Comparison of ENCODE assay signal across 20 cellular contexts in genomic region chr1:245419572-245419971, GRCh38.
DNase-seq lines count a peak whose midpoint lies in the region; ATAC-seq and TF ChIP-seq lines count a peak whose summit lies in the region.
"Had no signal": no experiment of that assay in that cellular context is flagged by ENCODE, and none has a peak within 500 bp of the region (broad histone marks: within the 10 kb centered on the region; RNA-seq: fewer than 3 reads in every experiment).

No MANE protein-coding gene starts in this region.

- H3K27ac Mint-ChIP-seq in nephron: peak overlapping the region; percentile 8 to 59 (median 33)
- H3K27ac Mint-ChIP-seq: B cell; CD8-positive, alpha-beta memory T cell; H9; IgD-negative memory B cell had no signal

- no peak overlapping the region for H4K12ac ChIP-seq in trophoblast cell (ENCODE audit: low read depth, low read length)

- peaks cover 5% of the 10 kb centered on the region for H3K27me3 Mint-ChIP-seq in nephron (ENCODE audit: low read depth)
- H3K27me3 Mint-ChIP-seq: B cell; CD8-positive, alpha-beta memory T cell had no signal

- no peak overlapping the region for H3K9ac ChIP-seq in trophoblast cell (ENCODE audit: low read length)
- H3K9ac ChIP-seq: BLaER1 treated with 17β-estradiol and CSF1 and Interleukin-3, amounts not matched to agents 10 nM and 100 nM had no signal

- H3K14ac ChIP-seq in trophoblast cell (ENCODE audit: low read length): no peak overlapping the region

- peak overlapping the region; percentile 11 for H3K18ac ChIP-seq in trophoblast cell (ENCODE audit: low read length)

- intact Hi-C loops in right cardiac atrium (cut with DNase I): no loop called here
- intact Hi-C loops in head of caudate nucleus (cut with DNase I): no loop called here

- DNase-seq in cardiac muscle cell (ENCODE audit: low read depth in 1 of 2, low spot score in 1 of 2) (no peak), right cardiac atrium (no peak), trophoblast cell (no peak), AG08396 (ENCODE audit: low spot score) (no peak), head of caudate nucleus (no peak), caudate nucleus (lab: John Stamatoyannopoulos, UW) (no peak)
- DNase-seq: 8988T; CD8-positive, alpha-beta memory T cell; COR-L47; DMS 273 treated with DMSO at 0.1 percent for 48 hours; DMS53; DND-41; EL; H9 had no signal

- H2BK120ac ChIP-seq in trophoblast cell (ENCODE audit: insufficient read depth, low read length, poor library complexity): no peak overlapping the region

- H2AFZ ChIP-seq in trophoblast cell (ENCODE audit: insufficient read depth, low read length, poor library complexity): no peak overlapping the region

- no peak overlapping the region for H3K4me2 ChIP-seq in trophoblast cell (ENCODE audit: low read length)
- H3K4me2 ChIP-seq: BLaER1 treated with 17β-estradiol and CSF1 and Interleukin-3, amounts not matched to agents 10 nM and 100 nM had no signal

- ATAC-seq in right cardiac atrium: no peak
- ATAC-seq: GM12878, HepG2 had no signal

- H3K4me3 ChIP-seq in cardiac muscle cell (no peak overlapping the region), right cardiac atrium (ENCODE audit: low read length) (no peak overlapping the region), trophoblast cell (ENCODE audit: low read depth, low read length) (no peak overlapping the region)
- H3K4me3 ChIP-seq: BLaER1 treated with 17β-estradiol and CSF1 and Interleukin-3, amounts not matched to agents 10 nM and 100 nM; GM12878 had no signal

- H2BK5ac ChIP-seq in trophoblast cell (ENCODE audit: low read depth, low read length, poor library complexity): no peak overlapping the region

- no peaks in the 10 kb centered on the region for H3K36me3 ChIP-seq in cardiac muscle cell
- peaks cover 14 to 24% of the 10 kb centered on the region in 2 experiments for H3K36me3 ChIP-seq in trophoblast cell (ENCODE audit: control insufficient read depth in 1 of 2, insufficient read depth in 2 of 2, low read length in 2 of 2)
- H3K36me3 ChIP-seq: BLaER1 treated with 17β-estradiol and CSF1 and Interleukin-3, amounts not matched to agents 10 nM and 100 nM had no signal

- H3K27ac ChIP-seq in cardiac muscle cell (peak overlapping the region; percentile 84), right cardiac atrium (ENCODE audit: low read length) (no peak overlapping the region), trophoblast cell (ENCODE audit: low read depth, low read length) (no peak overlapping the region), caudate nucleus (ENCODE audit: low read depth, low read length) (no peak overlapping the region)
- H3K27ac ChIP-seq: BLaER1 treated with 17β-estradiol and CSF1 and Interleukin-3, amounts not matched to agents 10 nM and 100 nM had no signal

- H3K36me3 Mint-ChIP-seq in nephron (ENCODE audit: low read depth): peaks cover 22% of the 10 kb centered on the region
- H3K36me3 Mint-ChIP-seq: CD8-positive, alpha-beta memory T cell had no signal

- H3K27me3 ChIP-seq in cardiac muscle cell: no peaks in the 10 kb centered on the region
- H3K27me3 ChIP-seq in right cardiac atrium (ENCODE audit: control insufficient read depth, insufficient read depth): no peaks in the 10 kb centered on the region
- H3K27me3 ChIP-seq in trophoblast cell (ENCODE audit: insufficient read depth, low read length): no peaks in the 10 kb centered on the region
- H3K27me3 ChIP-seq: BLaER1 treated with 17β-estradiol and CSF1 and Interleukin-3, amounts not matched to agents 10 nM and 100 nM had no signal

- H3K9me3 Mint-ChIP-seq in nephron: no peaks in the 10 kb centered on the region
- H3K9me3 Mint-ChIP-seq: H9 had no signal

- H3K4me1 Mint-ChIP-seq in nephron: peaks cover 60% of the 10 kb centered on the region
- H3K4me1 Mint-ChIP-seq: B cell; CD8-positive, alpha-beta memory T cell; IgD-negative memory B cell had no signal

- H3K4me1 ChIP-seq in cardiac muscle cell (ENCODE audit: low read depth): peaks cover 53% of the 10 kb centered on the region
- no peaks in the 10 kb centered on the region for H3K4me1 ChIP-seq in right cardiac atrium (ENCODE audit: control insufficient read depth, insufficient read depth, low read length)
- no peaks in the 10 kb centered on the region for H3K4me1 ChIP-seq in trophoblast cell (ENCODE audit: control insufficient read depth in 1 of 2, insufficient read depth in 2 of 2, low read length in 2 of 2)
- H3K4me1 ChIP-seq: BLaER1 treated with 17β-estradiol and CSF1 and Interleukin-3, amounts not matched to agents 10 nM and 100 nM had no signal

- H4K8ac ChIP-seq in trophoblast cell (ENCODE audit: low read depth, low read length): no peak overlapping the region

- H3K9me3 ChIP-seq in cardiac muscle cell (ENCODE audit: low read depth) (no peaks in the 10 kb centered on the region), right cardiac atrium (ENCODE audit: control insufficient read depth, low read length) (no peaks in the 10 kb centered on the region), trophoblast cell (ENCODE audit: insufficient read depth, low read depth, low read length) (no peaks in the 10 kb centered on the region)
- H3K9me3 ChIP-seq: BLaER1 treated with 17β-estradiol and CSF1 and Interleukin-3, amounts not matched to agents 10 nM and 100 nM had no signal

- no peaks in the 10 kb centered on the region for H3K79me2 ChIP-seq in trophoblast cell (ENCODE audit: control insufficient read depth, insufficient read depth, low read length, poor library complexity)

- WGBS in right cardiac atrium: 86% methylated on average over 13 of the region's 13 CpGs
- WGBS in trophoblast cell (ENCODE audit: extremely low coverage, insufficient coverage, insufficient read length): no CpG with 5 or more reads among the region's 13 CpGs

- no peak overlapping the region for H4K91ac ChIP-seq in trophoblast cell (ENCODE audit: low read depth, low read length)

- no peaks in the 10 kb centered on the region for H3K79me1 ChIP-seq in trophoblast cell (ENCODE audit: low read length)

- no peak overlapping the region for H3K4ac ChIP-seq in trophoblast cell (ENCODE audit: low read depth, low read length)

- H3K4me3 Mint-ChIP-seq in nephron: no peak overlapping the region
- H3K4me3 Mint-ChIP-seq: B cell; CD8-positive, alpha-beta memory T cell; H9; IgD-negative memory B cell had no signal

- H2BK12ac ChIP-seq in trophoblast cell (ENCODE audit: low read length): no peak overlapping the region

- TF ChIP-seq CTCF in cardiac muscle cell (IDR thresholded peaks at IDR 0.05; ENCODE audit: low read depth, low read length) (no peak), nephron (IDR thresholded peaks at IDR 0.05; ENCODE audit: unreplicated experiment in 3 of 3) (no peak)

- H2AK5ac ChIP-seq in trophoblast cell (ENCODE audit: low read length): no peak overlapping the region

- no peak overlapping the region for H3K23ac ChIP-seq in trophoblast cell (ENCODE audit: low read length)
